11 cellular contexts compared by ENCODE assay signal in genomic region chr17:27407916-27408846, GRCh38. TPM values are rescaled to one million over a fixed set of nuclear protein-coding genes. Genes with fewer than 3 reads are reported as not detected.
DNase-seq lines count a peak whose midpoint lies in the region; ATAC-seq, FAIRE-seq and TF ChIP-seq lines count a peak whose summit lies in the region.
"Had no signal": no experiment of that assay in that cellular context is flagged by ENCODE, and none has a peak within 500 bp of the region (broad histone marks: within the 10 kb centered on the region; RNA-seq: fewer than 3 reads in every experiment).

No MANE protein-coding gene starts in this region.

- peak overlapping the region; percentile 64 for H3K4me2 ChIP-seq in SK-N-SH
- H3K4me2 ChIP-seq in smooth muscle cell: peak overlapping the region; percentile 76
- no peak overlapping the region for H3K4me2 ChIP-seq in OCI-LY7 (ENCODE audit: low read length)

- POLR2A ChIA-PET in SK-N-SH (lab: Yijun Ruan, JAX) (no interaction called here), OCI-LY7 (lab: Charles Lee) (no interaction called here)

- FAIRE-seq in H54 (lab: Jason Lieb, UNC): no peak

- no peak for TF ChIP-seq POLR2A in H54 (IDR thresholded peaks at IDR 0.05; ENCODE audit: low read depth, low read length)

- 38% methylated on average over 5 of the region's 6 CpGs for WGBS in SK-N-SH (ENCODE audit: low lambda C conversion rate)
- 51% methylated on average over 6 of the region's 6 CpGs for WGBS in smooth muscle cell (ENCODE audit: low lambda C conversion rate)

- H4K20me1 ChIP-seq in SK-N-SH (ENCODE audit: insufficient read depth) (no peaks in the 10 kb centered on the region), smooth muscle cell (ENCODE audit: low read depth) (no peaks in the 10 kb centered on the region), OCI-LY7 (ENCODE audit: insufficient read depth, low read length) (no peaks in the 10 kb centered on the region)

- DNase-seq in H54 (ENCODE audit: insufficient read length, low spot score): peak; percentile 21
- no peak for DNase-seq in SK-N-SH
- DNase-seq in foreskin keratinocyte: peak; percentile 42 to 76
- no peak for DNase-seq in smooth muscle cell (lab: John Stamatoyannopoulos, UW; ENCODE audit: unreplicated experiment)
- no peak for DNase-seq in OCI-LY7 (ENCODE audit: low spot score)
- no peak for DNase-seq in 8988T
- DNase-seq: activated CD4-positive, alpha-beta T cell treated with anti-CD3 and anti-CD28 coated beads for 1 hour; activated naive CD8-positive, alpha-beta T cell treated with anti-CD3 and anti-CD28 coated beads, Interleukin-2, amount 10 ng/mL, durations not matched to agents 7 days and 5 days; MM.1S; naive thymus-derived CD8-positive, alpha-beta T cell had no signal

- TF ChIP-seq RAD21 in SK-N-SH (IDR thresholded peaks at IDR 0.05; ENCODE audit: low read length): no peak

- H3K9ac ChIP-seq in SK-N-SH (no peak overlapping the region), smooth muscle cell (ENCODE audit: low read depth) (no peak overlapping the region)

- H3F3A ChIP-seq in SK-N-SH (replicated peaks; ENCODE audit: insufficient read depth) (no peaks in the 10 kb centered on the region), smooth muscle cell (ENCODE audit: low read depth) (no peaks in the 10 kb centered on the region)

- CTCF ChIA-PET in SK-N-SH (lab: Yijun Ruan, JAX) (interaction anchor here (1.0 to 2.8 kb wide), 10 partner anchors 9 to 194 kb away, joined by 3 to 15 read pairs (median 5); no protein-coding TSS in a partner anchor), OCI-LY7 (lab: Charles Lee; ENCODE audit: unreplicated experiment) (no interaction called here)

- intact Hi-C loops in OCI-LY7 (cut with micrococcal nuclease; ENCODE audit: unreplicated experiment): no loop called here

- H2AFZ ChIP-seq in SK-N-SH (ENCODE audit: low read depth) (peak overlapping the region; percentile 54; the same call in 1 of the 2 replicates), smooth muscle cell (ENCODE audit: low read depth) (no peak overlapping the region), OCI-LY7 (ENCODE audit: low read length) (no peak overlapping the region)

- no peaks in the 10 kb centered on the region for H3K9me3 ChIP-seq in SK-N-SH
- H3K9me3 ChIP-seq in smooth muscle cell (replicated peaks; ENCODE audit: low read depth): no peaks in the 10 kb centered on the region
- H3K9me3 ChIP-seq in OCI-LY7 (ENCODE audit: low read length): no peaks in the 10 kb centered on the region

- no peaks in the 10 kb centered on the region for H3K36me3 ChIP-seq in SK-N-SH (replicated peaks in 1 of 2; ENCODE audit: control insufficient read depth in 1 of 2, insufficient read depth in 2 of 2, low read length in 1 of 2)
- H3K36me3 ChIP-seq in smooth muscle cell (ENCODE audit: low read depth): no peaks in the 10 kb centered on the region
- H3K36me3 ChIP-seq in OCI-LY7 (ENCODE audit: insufficient read depth, low read length): no peaks in the 10 kb centered on the region

- ATAC-seq in foreskin keratinocyte (peak; percentile 82), GM18870 (IDR thresholded peaks at IDR 0.05; ENCODE audit: unreplicated experiment) (no peak)
- ATAC-seq: naive thymus-derived CD8-positive, alpha-beta T cell had no signal

- no peak for TF ChIP-seq CTCF in SK-N-SH (IDR thresholded peaks at IDR 0.05)
- no peak for TF ChIP-seq CTCF in foreskin keratinocyte (conservative IDR thresholded peaks at IDR 0.05)
- TF ChIP-seq CTCF in smooth muscle cell (IDR thresholded peaks at IDR 0.05; ENCODE audit: borderline replicate concordance, insufficient read depth, poor library complexity, severe bottlenecking): no peak
- no peak for TF ChIP-seq CTCF in OCI-LY7 (conservative IDR thresholded peaks at IDR 0.05; ENCODE audit: low read length)

- H3K9me2 ChIP-seq in SK-N-SH: no peaks in the 10 kb centered on the region
- H3K9me2 ChIP-seq in OCI-LY7 (ENCODE audit: insufficient read depth, low read length): no peaks in the 10 kb centered on the region

- H3K27ac ChIP-seq in SK-N-SH (ENCODE audit: low read depth in 2 of 2, low read length in 1 of 2) (no peak overlapping the region), foreskin keratinocyte (no peak overlapping the region), smooth muscle cell (ENCODE audit: low read depth) (peak overlapping the region; percentile 11), OCI-LY7 (ENCODE audit: low read depth, low read length, poor library complexity, severe bottlenecking) (no peak overlapping the region)

- peak overlapping the region in 1 of 2 experiments; percentile 22; a peak in 1 of 4 replicates for H3K4me3 ChIP-seq in SK-N-SH (ENCODE audit: low read depth in 2 of 2, low read length in 1 of 2)
- H3K4me3 ChIP-seq in smooth muscle cell: no peak overlapping the region
- no peak overlapping the region for H3K4me3 ChIP-seq in OCI-LY7 (ENCODE audit: low read depth, low read length, poor library complexity, severe bottlenecking)

- H3K27me3 ChIP-seq in SK-N-SH (ENCODE audit: insufficient read depth): no peaks in the 10 kb centered on the region; the same call in 1 of the 2 replicates
- peaks cover 6% of the 10 kb centered on the region for H3K27me3 ChIP-seq in foreskin keratinocyte
- no peaks in the 10 kb centered on the region for H3K27me3 ChIP-seq in smooth muscle cell (ENCODE audit: low read depth)

- no peak for TF ChIP-seq EP300 in SK-N-SH (IDR thresholded peaks at IDR 0.05; ENCODE audit: borderline replicate concordance in 1 of 2, low read depth in 1 of 2, low read length in 1 of 2)

- no TSS peak for BruUV-seq in OCI-LY7 (replicated peaks; lab: Mats Ljungman, UMichigan)

- H3K4me1 ChIP-seq in SK-N-SH (ENCODE audit: control insufficient read depth in 1 of 2, insufficient read depth in 2 of 2, low read depth in 1 of 2, low read length in 1 of 2) (peaks cover 0 to 11% of the 10 kb centered on the region in 2 experiments; a peak in 1 of 4 replicates), foreskin keratinocyte (peaks cover 10% of the 10 kb centered on the region), smooth muscle cell (ENCODE audit: low read depth) (peaks cover 5% of the 10 kb centered on the region), OCI-LY7 (ENCODE audit: insufficient read depth, low read length, poor library complexity, severe bottlenecking) (no peaks in the 10 kb centered on the region)

- H3K79me2 ChIP-seq in SK-N-SH (ENCODE audit: insufficient read depth) (no peaks in the 10 kb centered on the region), smooth muscle cell (ENCODE audit: low read depth) (no peaks in the 10 kb centered on the region), OCI-LY7 (ENCODE audit: insufficient read depth, low read depth, low read length) (no peaks in the 10 kb centered on the region)

TF ChIP-seq in SK-N-SH, 30 proteins besides CTCF, POLR2A, EP300 and RAD21 (continues in another document):
- TF ChIP-seq FOXJ3 (CRISPR knock-in tag; IDR thresholded peaks at IDR 0.05) (no peak), IRF3 (IDR thresholded peaks at IDR 0.05; ENCODE audit: low read depth, low read length) (no peak), FOSL2 (IDR thresholded peaks at IDR 0.05; ENCODE audit: borderline replicate concordance, low read depth) (peak; percentile 22; the same call in 1 of the 2 replicates), ZBTB33 (IDR thresholded peaks at IDR 0.05; ENCODE audit: borderline replicate concordance, low read depth) (no peak), RCOR1 (IDR thresholded peaks at IDR 0.05; ENCODE audit: low read length) (no peak), POLR2AphosphoS5 (IDR thresholded peaks at IDR 0.05; ENCODE audit: low read depth, low read length) (no peak), TEAD4 (IDR thresholded peaks at IDR 0.05; ENCODE audit: borderline replicate concordance, insufficient read depth) (no peak), PBX3 (IDR thresholded peaks at IDR 0.05) (no peak), NFIC (IDR thresholded peaks at IDR 0.05; ENCODE audit: borderline replicate concordance) (peak; percentile 63), SMC3 (IDR thresholded peaks at IDR 0.05; ENCODE audit: low read depth, low read length) (no peak)

RNA-seq across cellular contexts. Expression of gene KSR1, which starts 48.1 kb away (rescaled TPM):
- polyA plus RNA-seq in SK-N-SH (2012; rRNA removed) (7.5 and 7.9 TPM in 2 replicates), foreskin keratinocyte (0.65 and 0.75 TPM in 2 replicates), smooth muscle cell (40.4 and 53.2 TPM in 2 replicates)
- 3.9 and 5.3 TPM in 2 replicates for polyA plus RNA-seq in SK-N-SH (2012; cell fraction: cytosol; rRNA removed)
- polyA plus RNA-seq in SK-N-SH (2012; cell fraction: nucleus; rRNA removed): 34.1 and 47.2 TPM in 2 replicates
- total RNA-seq in foreskin keratinocyte (1.3 and 2.2 TPM in 2 replicates), smooth muscle cell (65.1 and 69.2 TPM in 2 replicates), OCI-LY7 (2022) (4.1 and 4.8 TPM in 2 replicates)
- total RNA-seq in OCI-LY7 (2014; rRNA removed; shearing (Covaris generic)): 2.0 and 2.2 TPM in 2 replicates

Comparison
In these comparisons a context has a peak if more than half of its experiments do, and no peak if none do; other contexts are left out.
1. DNase-seq: peak in H54 (single experiment) and foreskin keratinocyte (2 of 2); none in SK-N-SH (single experiment), smooth muscle cell (single experiment), OCI-LY7 (single experiment) and 8988T (single experiment).
2. RNA of gene KSR1, which starts 48.1 kb away (total RNA-seq): 65.1 to 69.2 TPM in smooth muscle cell; 2.0 to 4.8 TPM in OCI-LY7 and 1.3 to 2.2 TPM in foreskin keratinocyte; every median in the first group is over 10 times any median in the second.